In genomic region chr15:31391687-31392671, GRCh38 we compare ENCODE assay signal across 8 cellular contexts.
DNase-seq lines count a peak whose midpoint lies in the region; ATAC-seq and TF ChIP-seq lines count a peak whose summit lies in the region.

No MANE protein-coding gene starts in this region.

- H3K4me1 Mint-ChIP-seq in MCF 10A (ENCODE audit: insufficient read depth, unreplicated experiment) = peaks cover 36% of the 10 kb centered on the region

- peak overlapping the region; percentile 59; the same call in 1 of the 2 replicates for H3K27ac ChIP-seq in VCaP

- peak; percentile 87 for ATAC-seq in GM21723 (IDR thresholded peaks at IDR 0.05; ENCODE audit: unreplicated experiment)

- H3K36me3 Mint-ChIP-seq in MCF 10A (ENCODE audit: insufficient read depth, unreplicated experiment) = no peaks in the 10 kb centered on the region

- peak overlapping the region; percentile 49 for H3K4me3 ChIP-seq in Jurkat, Clone E6-1 (ENCODE audit: low read length)

- no TSS peak for BruUV-seq in MCF 10A (replicated peaks; lab: Mats Ljungman, UMichigan)

- intact Hi-C loops in MCF 10A (cut with micrococcal nuclease) = no loop called here

- POLR2A ChIA-PET in MCF 10A (lab: Yijun Ruan, JAX) = interaction anchor here (0.9 to 1.4 kb wide), 6 partner anchors 9 to 70 kb away, joined by 3 to 6 read pairs (median 4); no protein-coding TSS in a partner anchor

- no peak overlapping the region for H3K27ac Mint-ChIP-seq in MCF 10A (ENCODE audit: low read depth, unreplicated experiment)

- TF ChIP-seq CTCF in VCaP (conservative IDR thresholded peaks at IDR 0.05) (no peak), MCF 10A (IDR thresholded peaks at IDR 0.05; ENCODE audit: unreplicated experiment) (no peak)

- peak; percentile 76 for DNase-seq in ELF-1 (ENCODE audit: low read depth, low spot score)
- DNase-seq in Jurkat, Clone E6-1 (ENCODE audit: low read depth, low spot score) = peak; percentile 10
- DNase-seq in MCF 10A (ENCODE audit: unreplicated experiment) = peak; percentile 53
- peak; percentile 55 for DNase-seq in inferior parietal cortex (ENCODE audit: extremely low spot score)
- peak; percentile 46 to 79 for DNase-seq in stimulated activated CD4-positive, alpha-beta T cell treated with anti-CD3 and anti-CD28 coated beads, Interleukin-12 subunit alpha, Interleukin-12 subunit beta, amount 100 ng/mL, for 24 hours (ENCODE audit: low read depth in 2 of 2)
- no peak for DNase-seq in NCI-H187 treated with DMSO at 0.1 percent for 48 hours (lab: John Stamatoyannopoulos, UW)

- H3K4me3 Mint-ChIP-seq in MCF 10A (ENCODE audit: unreplicated experiment) = peak overlapping the region; percentile 76

- peaks cover 6% of the 10 kb centered on the region for H3K9me3 Mint-ChIP-seq in MCF 10A (ENCODE audit: unreplicated experiment)

- CTCF ChIA-PET in MCF 10A (lab: Yijun Ruan, JAX) = interaction anchor here (0.5 to 1.0 kb wide), 5 partner anchors 25 to 274 kb away, joined by 3 read pairs; no protein-coding TSS in a partner anchor

- H3K27me3 Mint-ChIP-seq in MCF 10A (ENCODE audit: insufficient read depth, unreplicated experiment) = no peaks in the 10 kb centered on the region
